Comparison of ENCODE assay signal across 1 cellular context in the genomic region with DNA sequence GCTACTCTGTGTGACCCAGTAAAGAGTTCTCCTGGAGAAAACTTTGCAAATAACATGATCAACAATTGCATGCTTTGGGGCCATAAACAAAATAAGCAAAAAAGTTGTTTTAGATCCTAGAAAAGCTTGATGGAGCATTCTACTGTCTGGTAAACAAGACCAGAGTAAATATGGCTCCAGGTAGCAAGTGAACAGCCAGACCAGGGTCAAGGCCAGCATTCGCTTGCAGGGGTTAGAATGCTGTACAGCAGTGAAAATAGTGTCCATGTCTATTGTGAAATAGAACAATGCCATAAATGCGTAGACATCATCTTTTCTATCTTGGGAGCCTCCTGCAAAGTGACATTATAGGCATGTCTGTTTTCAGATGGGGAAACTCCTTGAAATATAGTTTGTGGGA.
TF ChIP-seq lines count a peak whose summit lies in the region.

No MANE protein-coding gene starts in this region.

TF ChIP-seq in HepG2, 621 proteins besides CTCF, POLR2A, EP300 and RAD21 (continued from another document and continues in another):
- TF ChIP-seq, protein P1, sequence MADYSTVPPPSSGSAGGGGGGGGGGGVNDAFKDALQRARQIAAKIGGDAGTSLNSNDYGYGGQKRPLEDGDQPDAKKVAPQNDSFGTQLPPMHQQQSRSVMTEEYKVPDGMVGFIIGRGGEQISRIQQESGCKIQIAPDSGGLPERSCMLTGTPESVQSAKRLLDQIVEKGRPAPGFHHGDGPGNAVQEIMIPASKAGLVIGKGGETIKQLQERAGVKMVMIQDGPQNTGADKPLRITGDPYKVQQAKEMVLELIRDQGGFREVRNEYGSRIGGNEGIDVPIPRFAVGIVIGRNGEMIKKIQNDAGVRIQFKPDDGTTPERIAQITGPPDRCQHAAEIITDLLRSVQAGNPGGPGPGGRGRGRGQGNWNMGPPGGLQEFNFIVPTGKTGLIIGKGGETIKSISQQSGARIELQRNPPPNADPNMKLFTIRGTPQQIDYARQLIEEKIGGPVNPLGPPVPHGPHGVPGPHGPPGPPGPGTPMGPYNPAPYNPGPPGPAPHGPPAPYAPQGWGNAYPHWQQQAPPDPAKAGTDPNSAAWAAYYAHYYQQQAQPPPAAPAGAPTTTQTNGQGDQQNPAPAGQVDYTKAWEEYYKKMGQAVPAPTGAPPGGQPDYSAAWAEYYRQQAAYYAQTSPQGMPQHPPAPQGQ (CRISPR knock-in tag; IDR thresholded peaks at IDR 0.05; ENCODE audit: borderline replicate concordance): no peak
- no peak for TF ChIP-seq NR1H2 (CRISPR knock-in tag; IDR thresholded peaks at IDR 0.05; ENCODE audit: borderline replicate concordance, low read depth)
- TF ChIP-seq ZSCAN22 (CRISPR knock-in tag; IDR thresholded peaks at IDR 0.05): no peak
- TF ChIP-seq ZNF446 (CRISPR knock-in tag; IDR thresholded peaks at IDR 0.05): no peak
- TF ChIP-seq, protein P2, sequence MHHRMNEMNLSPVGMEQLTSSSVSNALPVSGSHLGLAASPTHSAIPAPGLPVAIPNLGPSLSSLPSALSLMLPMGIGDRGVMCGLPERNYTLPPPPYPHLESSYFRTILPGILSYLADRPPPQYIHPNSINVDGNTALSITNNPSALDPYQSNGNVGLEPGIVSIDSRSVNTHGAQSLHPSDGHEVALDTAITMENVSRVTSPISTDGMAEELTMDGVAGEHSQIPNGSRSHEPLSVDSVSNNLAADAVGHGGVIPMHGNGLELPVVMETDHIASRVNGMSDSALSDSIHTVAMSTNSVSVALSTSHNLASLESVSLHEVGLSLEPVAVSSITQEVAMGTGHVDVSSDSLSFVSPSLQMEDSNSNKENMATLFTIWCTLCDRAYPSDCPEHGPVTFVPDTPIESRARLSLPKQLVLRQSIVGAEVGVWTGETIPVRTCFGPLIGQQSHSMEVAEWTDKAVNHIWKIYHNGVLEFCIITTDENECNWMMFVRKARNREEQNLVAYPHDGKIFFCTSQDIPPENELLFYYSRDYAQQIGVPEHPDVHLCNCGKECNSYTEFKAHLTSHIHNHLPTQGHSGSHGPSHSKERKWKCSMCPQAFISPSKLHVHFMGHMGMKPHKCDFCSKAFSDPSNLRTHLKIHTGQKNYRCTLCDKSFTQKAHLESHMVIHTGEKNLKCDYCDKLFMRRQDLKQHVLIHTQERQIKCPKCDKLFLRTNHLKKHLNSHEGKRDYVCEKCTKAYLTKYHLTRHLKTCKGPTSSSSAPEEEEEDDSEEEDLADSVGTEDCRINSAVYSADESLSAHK (CRISPR knock-in tag; IDR thresholded peaks at IDR 0.05; ENCODE audit: borderline replicate concordance): no peak
- no peak for TF ChIP-seq ZNF530 (CRISPR knock-in tag; IDR thresholded peaks at IDR 0.05; ENCODE audit: low read depth)
- no peak for TF ChIP-seq NFRKB (IDR thresholded peaks at IDR 0.05)
- TF ChIP-seq ZNF232 (CRISPR knock-in tag; IDR thresholded peaks at IDR 0.05; ENCODE audit: borderline replicate concordance): no peak
- TF ChIP-seq ATRX (CRISPR knock-in tag; IDR thresholded peaks at IDR 0.05; ENCODE audit: borderline replicate concordance): no peak
- TF ChIP-seq ZNF350 (CRISPR knock-in tag; IDR thresholded peaks at IDR 0.05; ENCODE audit: borderline replicate concordance, low read depth): no peak
- no peak for TF ChIP-seq ZNF850 (CRISPR knock-in tag; conservative IDR thresholded peaks at IDR 0.05)
- TF ChIP-seq ZNF777 (CRISPR knock-in tag; IDR thresholded peaks at IDR 0.05): no peak
- TF ChIP-seq ZNF510 (CRISPR knock-in tag; IDR thresholded peaks at IDR 0.05; ENCODE audit: low read depth): no peak
- TF ChIP-seq ZNF792 (CRISPR knock-in tag; IDR thresholded peaks at IDR 0.05): no peak
- no peak for TF ChIP-seq ZMAT3 (CRISPR knock-in tag; conservative IDR thresholded peaks at IDR 0.05)
- TF ChIP-seq SOX6 (IDR thresholded peaks at IDR 0.05): no peak
- peak; percentile 92 for TF ChIP-seq SOX6 (CRISPR knock-in tag; IDR thresholded peaks at IDR 0.05)
- TF ChIP-seq AHR (CRISPR knock-in tag; IDR thresholded peaks at IDR 0.05): no peak
- TF ChIP-seq ZNF292 (CRISPR knock-in tag; IDR thresholded peaks at IDR 0.05; ENCODE audit: borderline replicate concordance, low read depth): no peak
- TF ChIP-seq, protein P3, sequence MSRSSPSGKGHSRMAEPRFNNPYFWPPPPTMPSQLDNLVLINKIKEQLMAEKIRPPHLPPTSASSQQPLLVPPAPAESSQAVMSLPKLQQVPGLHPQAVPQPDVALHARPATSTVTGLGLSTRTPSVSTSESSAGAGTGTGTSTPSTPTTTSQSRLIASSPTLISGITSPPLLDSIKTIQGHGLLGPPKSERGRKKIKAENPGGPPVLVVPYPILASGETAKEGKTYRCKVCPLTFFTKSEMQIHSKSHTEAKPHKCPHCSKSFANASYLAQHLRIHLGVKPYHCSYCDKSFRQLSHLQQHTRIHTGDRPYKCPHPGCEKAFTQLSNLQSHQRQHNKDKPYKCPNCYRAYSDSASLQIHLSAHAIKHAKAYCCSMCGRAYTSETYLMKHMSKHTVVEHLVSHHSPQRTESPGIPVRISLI (CRISPR knock-in tag; IDR thresholded peaks at IDR 0.05; ENCODE audit: borderline replicate concordance): no peak
- TF ChIP-seq, protein P4, sequence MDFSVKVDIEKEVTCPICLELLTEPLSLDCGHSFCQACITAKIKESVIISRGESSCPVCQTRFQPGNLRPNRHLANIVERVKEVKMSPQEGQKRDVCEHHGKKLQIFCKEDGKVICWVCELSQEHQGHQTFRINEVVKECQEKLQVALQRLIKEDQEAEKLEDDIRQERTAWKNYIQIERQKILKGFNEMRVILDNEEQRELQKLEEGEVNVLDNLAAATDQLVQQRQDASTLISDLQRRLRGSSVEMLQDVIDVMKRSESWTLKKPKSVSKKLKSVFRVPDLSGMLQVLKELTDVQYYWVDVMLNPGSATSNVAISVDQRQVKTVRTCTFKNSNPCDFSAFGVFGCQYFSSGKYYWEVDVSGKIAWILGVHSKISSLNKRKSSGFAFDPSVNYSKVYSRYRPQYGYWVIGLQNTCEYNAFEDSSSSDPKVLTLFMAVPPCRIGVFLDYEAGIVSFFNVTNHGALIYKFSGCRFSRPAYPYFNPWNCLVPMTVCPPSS (IDR thresholded peaks at IDR 0.05): no peak
- no peak for TF ChIP-seq ZFP36L1 (CRISPR knock-in tag; IDR thresholded peaks at IDR 0.05)
- TF ChIP-seq IRX3 (CRISPR knock-in tag; IDR thresholded peaks at IDR 0.05; ENCODE audit: borderline replicate concordance, low read depth): no peak
- TF ChIP-seq, protein P5, sequence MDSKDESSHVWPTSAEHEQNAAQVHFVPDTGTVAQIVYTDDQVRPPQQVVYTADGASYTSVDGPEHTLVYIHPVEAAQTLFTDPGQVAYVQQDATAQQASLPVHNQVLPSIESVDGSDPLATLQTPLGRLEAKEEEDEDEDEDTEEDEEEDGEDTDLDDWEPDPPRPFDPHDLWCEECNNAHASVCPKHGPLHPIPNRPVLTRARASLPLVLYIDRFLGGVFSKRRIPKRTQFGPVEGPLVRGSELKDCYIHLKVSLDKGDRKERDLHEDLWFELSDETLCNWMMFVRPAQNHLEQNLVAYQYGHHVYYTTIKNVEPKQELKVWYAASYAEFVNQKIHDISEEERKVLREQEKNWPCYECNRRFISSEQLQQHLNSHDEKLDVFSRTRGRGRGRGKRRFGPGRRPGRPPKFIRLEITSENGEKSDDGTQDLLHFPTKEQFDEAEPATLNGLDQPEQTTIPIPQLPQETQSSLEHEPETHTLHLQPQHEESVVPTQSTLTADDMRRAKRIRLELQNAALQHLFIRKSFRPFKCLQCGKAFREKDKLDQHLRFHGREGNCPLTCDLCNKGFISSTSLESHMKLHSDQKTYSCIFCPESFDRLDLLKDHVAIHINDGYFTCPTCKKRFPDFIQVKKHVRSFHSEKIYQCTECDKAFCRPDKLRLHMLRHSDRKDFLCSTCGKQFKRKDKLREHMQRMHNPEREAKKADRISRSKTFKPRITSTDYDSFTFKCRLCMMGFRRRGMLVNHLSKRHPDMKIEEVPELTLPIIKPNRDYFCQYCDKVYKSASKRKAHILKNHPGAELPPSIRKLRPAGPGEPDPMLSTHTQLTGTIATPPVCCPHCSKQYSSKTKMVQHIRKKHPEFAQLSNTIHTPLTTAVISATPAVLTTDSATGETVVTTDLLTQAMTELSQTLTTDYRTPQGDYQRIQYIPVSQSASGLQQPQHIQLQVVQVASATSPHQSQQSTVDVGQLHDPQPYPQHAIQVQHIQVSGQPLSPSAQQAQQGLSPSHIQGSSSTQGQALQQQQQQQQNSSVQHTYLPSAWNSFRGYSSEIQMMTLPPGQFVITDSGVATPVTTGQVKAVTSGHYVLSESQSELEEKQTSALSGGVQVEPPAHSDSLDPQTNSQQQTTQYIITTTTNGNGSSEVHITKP (CRISPR knock-in tag; IDR thresholded peaks at IDR 0.05; ENCODE audit: low read depth): no peak
- TF ChIP-seq ZNF841 (CRISPR knock-in tag; IDR thresholded peaks at IDR 0.05; ENCODE audit: borderline replicate concordance): no peak
- TF ChIP-seq, protein P6, sequence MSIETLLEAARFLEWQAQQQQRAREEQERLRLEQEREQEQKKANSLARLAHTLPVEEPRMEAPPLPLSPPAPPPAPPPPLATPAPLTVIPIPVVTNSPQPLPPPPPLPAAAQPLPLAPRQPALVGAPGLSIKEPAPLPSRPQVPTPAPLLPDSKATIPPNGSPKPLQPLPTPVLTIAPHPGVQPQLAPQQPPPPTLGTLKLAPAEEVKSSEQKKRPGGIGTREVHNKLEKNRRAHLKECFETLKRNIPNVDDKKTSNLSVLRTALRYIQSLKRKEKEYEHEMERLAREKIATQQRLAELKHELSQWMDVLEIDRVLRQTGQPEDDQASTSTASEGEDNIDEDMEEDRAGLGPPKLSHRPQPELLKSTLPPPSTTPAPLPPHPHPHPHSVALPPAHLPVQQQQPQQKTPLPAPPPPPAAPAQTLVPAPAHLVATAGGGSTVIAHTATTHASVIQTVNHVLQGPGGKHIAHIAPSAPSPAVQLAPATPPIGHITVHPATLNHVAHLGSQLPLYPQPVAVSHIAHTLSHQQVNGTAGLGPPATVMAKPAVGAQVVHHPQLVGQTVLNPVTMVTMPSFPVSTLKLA (IDR thresholded peaks at IDR 0.05): no peak
- TF ChIP-seq ZNF382 (CRISPR knock-in tag; IDR thresholded peaks at IDR 0.05; ENCODE audit: borderline replicate concordance): no peak
- TF ChIP-seq HNRNPH1 (optimal IDR thresholded peaks at IDR 0.05; ENCODE audit: low read depth, low read length): no peak
- TF ChIP-seq ONECUT2 (CRISPR knock-in tag; IDR thresholded peaks at IDR 0.05): no peak
- TF ChIP-seq, protein P7, sequence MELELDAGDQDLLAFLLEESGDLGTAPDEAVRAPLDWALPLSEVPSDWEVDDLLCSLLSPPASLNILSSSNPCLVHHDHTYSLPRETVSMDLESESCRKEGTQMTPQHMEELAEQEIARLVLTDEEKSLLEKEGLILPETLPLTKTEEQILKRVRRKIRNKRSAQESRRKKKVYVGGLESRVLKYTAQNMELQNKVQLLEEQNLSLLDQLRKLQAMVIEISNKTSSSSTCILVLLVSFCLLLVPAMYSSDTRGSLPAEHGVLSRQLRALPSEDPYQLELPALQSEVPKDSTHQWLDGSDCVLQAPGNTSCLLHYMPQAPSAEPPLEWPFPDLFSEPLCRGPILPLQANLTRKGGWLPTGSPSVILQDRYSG (CRISPR knock-in tag; IDR thresholded peaks at IDR 0.05): no peak
- no peak for TF ChIP-seq MXI1 (IDR thresholded peaks at IDR 0.05; ENCODE audit: borderline replicate concordance, low read depth, low read length)
- TF ChIP-seq REL (CRISPR knock-in tag; conservative IDR thresholded peaks at IDR 0.05): no peak
- no peak for TF ChIP-seq U2AF2 (IDR thresholded peaks at IDR 0.05; ENCODE audit: low read depth, low read length)
- no peak for TF ChIP-seq SIN3B (IDR thresholded peaks at IDR 0.05; ENCODE audit: low read length)
- TF ChIP-seq TOPORS (CRISPR knock-in tag; IDR thresholded peaks at IDR 0.05): no peak
- TF ChIP-seq ZBTB21 (CRISPR knock-in tag; IDR thresholded peaks at IDR 0.05): no peak
- TF ChIP-seq ZNF589 (CRISPR knock-in tag; conservative IDR thresholded peaks at IDR 0.05): no peak
- TF ChIP-seq ASH2L (IDR thresholded peaks at IDR 0.05; ENCODE audit: insufficient read length, low read depth, low read length): no peak
- no peak for TF ChIP-seq THYN1 (CRISPR knock-in tag; IDR thresholded peaks at IDR 0.05; ENCODE audit: borderline replicate concordance, low read depth)
- TF ChIP-seq, protein P8, sequence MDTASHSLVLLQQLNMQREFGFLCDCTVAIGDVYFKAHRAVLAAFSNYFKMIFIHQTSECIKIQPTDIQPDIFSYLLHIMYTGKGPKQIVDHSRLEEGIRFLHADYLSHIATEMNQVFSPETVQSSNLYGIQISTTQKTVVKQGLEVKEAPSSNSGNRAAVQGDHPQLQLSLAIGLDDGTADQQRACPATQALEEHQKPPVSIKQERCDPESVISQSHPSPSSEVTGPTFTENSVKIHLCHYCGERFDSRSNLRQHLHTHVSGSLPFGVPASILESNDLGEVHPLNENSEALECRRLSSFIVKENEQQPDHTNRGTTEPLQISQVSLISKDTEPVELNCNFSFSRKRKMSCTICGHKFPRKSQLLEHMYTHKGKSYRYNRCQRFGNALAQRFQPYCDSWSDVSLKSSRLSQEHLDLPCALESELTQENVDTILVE (CRISPR knock-in tag; IDR thresholded peaks at IDR 0.05): no peak
- TF ChIP-seq CENPT (CRISPR knock-in tag; IDR thresholded peaks at IDR 0.05; ENCODE audit: low read depth): no peak
- no peak for TF ChIP-seq NFATC3 (CRISPR knock-in tag; IDR thresholded peaks at IDR 0.05)
- TF ChIP-seq, protein P9, sequence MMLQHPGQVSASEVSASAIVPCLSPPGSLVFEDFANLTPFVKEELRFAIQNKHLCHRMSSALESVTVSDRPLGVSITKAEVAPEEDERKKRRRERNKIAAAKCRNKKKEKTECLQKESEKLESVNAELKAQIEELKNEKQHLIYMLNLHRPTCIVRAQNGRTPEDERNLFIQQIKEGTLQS (CRISPR knock-in tag; IDR thresholded peaks at IDR 0.05): no peak
- TF ChIP-seq, protein P10, sequence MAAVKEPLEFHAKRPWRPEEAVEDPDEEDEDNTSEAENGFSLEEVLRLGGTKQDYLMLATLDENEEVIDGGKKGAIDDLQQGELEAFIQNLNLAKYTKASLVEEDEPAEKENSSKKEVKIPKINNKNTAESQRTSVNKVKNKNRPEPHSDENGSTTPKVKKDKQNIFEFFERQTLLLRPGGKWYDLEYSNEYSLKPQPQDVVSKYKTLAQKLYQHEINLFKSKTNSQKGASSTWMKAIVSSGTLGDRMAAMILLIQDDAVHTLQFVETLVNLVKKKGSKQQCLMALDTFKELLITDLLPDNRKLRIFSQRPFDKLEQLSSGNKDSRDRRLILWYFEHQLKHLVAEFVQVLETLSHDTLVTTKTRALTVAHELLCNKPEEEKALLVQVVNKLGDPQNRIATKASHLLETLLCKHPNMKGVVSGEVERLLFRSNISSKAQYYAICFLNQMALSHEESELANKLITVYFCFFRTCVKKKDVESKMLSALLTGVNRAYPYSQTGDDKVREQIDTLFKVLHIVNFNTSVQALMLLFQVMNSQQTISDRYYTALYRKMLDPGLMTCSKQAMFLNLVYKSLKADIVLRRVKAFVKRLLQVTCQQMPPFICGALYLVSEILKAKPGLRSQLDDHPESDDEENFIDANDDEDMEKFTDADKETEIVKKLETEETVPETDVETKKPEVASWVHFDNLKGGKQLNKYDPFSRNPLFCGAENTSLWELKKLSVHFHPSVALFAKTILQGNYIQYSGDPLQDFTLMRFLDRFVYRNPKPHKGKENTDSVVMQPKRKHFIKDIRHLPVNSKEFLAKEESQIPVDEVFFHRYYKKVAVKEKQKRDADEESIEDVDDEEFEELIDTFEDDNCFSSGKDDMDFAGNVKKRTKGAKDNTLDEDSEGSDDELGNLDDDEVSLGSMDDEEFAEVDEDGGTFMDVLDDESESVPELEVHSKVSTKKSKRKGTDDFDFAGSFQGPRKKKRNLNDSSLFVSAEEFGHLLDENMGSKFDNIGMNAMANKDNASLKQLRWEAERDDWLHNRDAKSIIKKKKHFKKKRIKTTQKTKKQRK (IDR thresholded peaks at IDR 0.05; ENCODE audit: low read length): no peak
- no peak for TF ChIP-seq KAT8 (CRISPR knock-in tag; IDR thresholded peaks at IDR 0.05)
- TF ChIP-seq ZFY (CRISPR knock-in tag; IDR thresholded peaks at IDR 0.05): no peak
- TF ChIP-seq ZNF563 (CRISPR knock-in tag; IDR thresholded peaks at IDR 0.05): no peak
